11 cellular contexts compared by ENCODE assay signal in genomic region chr10:78165617-78166016, GRCh38.
A peak's percentile ranks its signal among the peaks of the same experiment; 100 is the strongest.
DNase-seq lines count a peak whose midpoint lies in the region; ATAC-seq and TF ChIP-seq lines count a peak whose summit lies in the region.
"Had no signal": no experiment of that assay in that cellular context is flagged by ENCODE, and none has a peak within 500 bp of the region (broad histone marks: within the 10 kb centered on the region; RNA-seq: fewer than 3 reads in every experiment).

No MANE protein-coding gene starts in this region.

- peak in 2 of 4 donors; percentile 16 to 23 for TF ChIP-seq CTCF in right lobe of liver (IDR thresholded peaks at IDR 0.05)

- TF ChIP-seq POLR2A in right lobe of liver (IDR thresholded peaks at IDR 0.05), result no peak

- ATAC-seq in SK-N-SH treated with all-trans-retinoic acid at 6 μM for 48 hours, result 0 out of 3 replicates have a peak, but pooled peaks have one; percentile 35
- ATAC-seq in right lobe of liver, result peak; percentile 63 to 89 (median 87)
- ATAC-seq in HG03571 (IDR thresholded peaks at IDR 0.05; ENCODE audit: unreplicated experiment), result no peak
- ATAC-seq in GM18870 (IDR thresholded peaks at IDR 0.05; ENCODE audit: unreplicated experiment), result no peak
- ATAC-seq in GM18511 (IDR thresholded peaks at IDR 0.05; ENCODE audit: unreplicated experiment), result no peak

- H3K4me3 ChIP-seq in right lobe of liver, result no peak overlapping the region
- H3K4me3 ChIP-seq: transverse colon had no signal

- 53% methylated on average over 2 of the region's 3 CpGs for WGBS in right lobe of liver (ENCODE audit: insufficient coverage, low coverage, low lambda C conversion rate, missing lambda C conversion rate)

- no peaks in the 10 kb centered on the region for H3K36me3 ChIP-seq in right lobe of liver
- H3K36me3 ChIP-seq: transverse colon had no signal

- H3K4me1 ChIP-seq in right lobe of liver, result no peaks in the 10 kb centered on the region
- H3K4me1 ChIP-seq: transverse colon had no signal

- H3K27ac ChIP-seq in right lobe of liver, result no peak overlapping the region
- H3K27ac ChIP-seq: transverse colon had no signal

- H3K9me3 ChIP-seq in right lobe of liver, result no peaks in the 10 kb centered on the region
- H3K9me3 ChIP-seq: transverse colon had no signal

- intact Hi-C loops in right lobe of liver (cut with DNase I), result no loop called here

- DNase-seq in DMS153 (lab: John Stamatoyannopoulos, UW), result peak; percentile 73
- DNase-seq in NCI-H1092 (lab: John Stamatoyannopoulos, UW), result peak; percentile 26
- no peak for DNase-seq in right lobe of liver
- no peak for DNase-seq in stimulated activated CD4-positive, alpha-beta T cell treated with anti-CD3 and anti-CD28 coated beads, Interleukin-4, amount 100 ng/mL, for 4 hours
- DNase-seq: activated effector memory CD4-positive, alpha-beta T cell treated with anti-CD3 and anti-CD28 coated beads, Interleukin-2, amount 50 U/mL, for 16 hours; hippocampal formation; transverse colon had no signal

- no peaks in the 10 kb centered on the region for H3K27me3 ChIP-seq in right lobe of liver
- H3K27me3 ChIP-seq: transverse colon had no signal

TF ChIP-seq in SK-N-SH treated with all-trans-retinoic acid at 6 μM for 48 hours, 23 proteins besides CTCF, POLR2A, EP300 and RAD21:
- TF ChIP-seq BACH2 (CRISPR knock-in tag; IDR thresholded peaks at IDR 0.05; ENCODE audit: borderline replicate concordance), result no peak
- no peak for TF ChIP-seq POU6F1 (CRISPR knock-in tag; IDR thresholded peaks at IDR 0.05; ENCODE audit: borderline replicate concordance, low read depth)
- no peak for TF ChIP-seq PATZ1 (CRISPR knock-in tag; IDR thresholded peaks at IDR 0.05; ENCODE audit: borderline replicate concordance)
- no peak for TF ChIP-seq TSHZ2 (CRISPR knock-in tag; IDR thresholded peaks at IDR 0.05)
- no peak for TF ChIP-seq ZNF8 (CRISPR knock-in tag; IDR thresholded peaks at IDR 0.05)
- no peak for TF ChIP-seq TCF4 (CRISPR knock-in tag; IDR thresholded peaks at IDR 0.05; ENCODE audit: borderline replicate concordance)
- TF ChIP-seq RARB (CRISPR knock-in tag; IDR thresholded peaks at IDR 0.05), result no peak
- no peak for TF ChIP-seq OSR1 (CRISPR knock-in tag; IDR thresholded peaks at IDR 0.05)
- TF ChIP-seq ZFP30 (CRISPR knock-in tag; IDR thresholded peaks at IDR 0.05), result no peak
- no peak for TF ChIP-seq ESRRG (CRISPR knock-in tag; IDR thresholded peaks at IDR 0.05)
- no peak for TF ChIP-seq TOX (CRISPR knock-in tag; IDR thresholded peaks at IDR 0.05; ENCODE audit: borderline replicate concordance)
- TF ChIP-seq ZNF565 (CRISPR knock-in tag; conservative IDR thresholded peaks at IDR 0.05; ENCODE audit: low read depth), result no peak
- no peak for TF ChIP-seq ZC3H10 (CRISPR knock-in tag; IDR thresholded peaks at IDR 0.05)
- TF ChIP-seq CSDC2 (CRISPR knock-in tag; IDR thresholded peaks at IDR 0.05), result no peak
- no peak for TF ChIP-seq SNAI2 (CRISPR knock-in tag; IDR thresholded peaks at IDR 0.05)
- TF ChIP-seq ZFP3 (CRISPR knock-in tag; IDR thresholded peaks at IDR 0.05), result no peak
- TF ChIP-seq GLIS3 (CRISPR knock-in tag; IDR thresholded peaks at IDR 0.05), result no peak
- no peak for TF ChIP-seq CSRNP3 (CRISPR knock-in tag; IDR thresholded peaks at IDR 0.05)
- TF ChIP-seq ZNF70 (CRISPR knock-in tag; IDR thresholded peaks at IDR 0.05), result no peak
- no peak for TF ChIP-seq ISL1 (CRISPR knock-in tag; IDR thresholded peaks at IDR 0.05)

Comparison
In these comparisons a context has a peak if more than half of its experiments do, and no peak if none do; other contexts are left out.
1. DNase-seq: peak in DMS153 (single experiment) and NCI-H1092 (single experiment); none in right lobe of liver (0 of 3) and stimulated activated CD4-positive, alpha-beta T cell treated with anti-CD3 and anti-CD28 coated beads, Interleukin-4, amount 100 ng/mL, for 4 hours (0 of 2).
2. ATAC-seq: peak in SK-N-SH treated with all-trans-retinoic acid at 6 μM for 48 hours (single experiment) and right lobe of liver (4 of 4); none in HG03571 (single experiment), GM18870 (single experiment) and GM18511 (single experiment).